Comparison of ENCODE assay signal across 15 cellular contexts in the genomic region with DNA sequence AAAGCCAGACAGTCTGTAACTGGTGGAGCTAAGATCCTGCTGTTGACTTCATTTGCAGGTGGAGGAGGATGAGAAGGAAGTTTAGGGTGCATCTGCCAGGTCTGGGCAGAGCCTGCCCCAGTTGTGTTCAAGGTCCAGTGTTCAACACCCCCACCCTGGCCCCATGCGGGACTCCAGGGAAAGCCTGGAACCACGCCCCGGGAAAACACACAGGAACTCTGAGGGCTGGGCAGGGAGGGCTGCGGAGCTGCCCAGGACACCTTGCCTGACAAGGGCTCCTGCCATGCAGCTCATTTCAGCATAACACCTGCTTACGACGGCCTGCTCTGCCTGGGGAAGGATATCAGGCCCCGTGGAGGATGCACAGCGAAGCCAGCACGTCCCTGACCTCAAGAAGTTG.
DNase-seq lines count a peak whose midpoint lies in the region; ATAC-seq and TF ChIP-seq lines count a peak whose summit lies in the region.
"Had no signal": no experiment of that assay in that cellular context is flagged by ENCODE, and none has a peak within 500 bp of the region (broad histone marks: within the 10 kb centered on the region; RNA-seq: fewer than 3 reads in every experiment).

No MANE protein-coding gene starts in this region.

- no peaks in the 10 kb centered on the region for H4K20me1 ChIP-seq in mammary epithelial cell (ENCODE audit: insufficient read depth, low read length)

- intact Hi-C loops in breast epithelium (cut with DNase I; ENCODE audit: low total_unique reads): no loop called here
- intact Hi-C loops in mammary epithelial cell (cut with micrococcal nuclease): no loop called here
- intact Hi-C loops in upper lobe of right lung (cut with DNase I): no loop called here

- ATAC-seq in upper lobe of right lung (no peak), HG03025 (IDR thresholded peaks at IDR 0.05; ENCODE audit: low FRiP score, unreplicated experiment) (no peak), GM21528 (IDR thresholded peaks at IDR 0.05; ENCODE audit: low FRiP score, unreplicated experiment) (no peak)
- ATAC-seq: A549 had no signal

- no peaks in the 10 kb centered on the region for H3K36me3 ChIP-seq in breast epithelium
- H3K36me3 ChIP-seq in mammary epithelial cell (ENCODE audit: insufficient read depth, low read length): no peaks in the 10 kb centered on the region
- no peaks in the 10 kb centered on the region for H3K36me3 ChIP-seq in neuronal stem cell (replicated peaks in 1 of 2; ENCODE audit: control insufficient read depth in 2 of 2, insufficient read depth in 2 of 2, low read length in 2 of 2)
- no peaks in the 10 kb centered on the region for H3K36me3 ChIP-seq in upper lobe of right lung

- H4K91ac ChIP-seq in neuronal stem cell (ENCODE audit: low read depth, low read length, poor library complexity): no peak overlapping the region

- H3K9ac ChIP-seq in mammary epithelial cell (ENCODE audit: insufficient read depth, low read length) (no peak overlapping the region), neuronal stem cell (ENCODE audit: low read depth, low read length, poor library complexity) (no peak overlapping the region)

- DNase-seq in breast epithelium (ENCODE audit: low spot score in 2 of 2) (peak in 1 of 2 donors; percentile 17), mammary epithelial cell (no peak), fibroblast of mammary gland (ENCODE audit: low read depth) (no peak), neuronal stem cell (ENCODE audit: low spot score) (no peak), upper lobe of right lung (no peak), NCI-H1694 (lab: John Stamatoyannopoulos, UW) (no peak)
- DNase-seq: activated CD4-positive, alpha-beta T cell treated with anti-CD3 and anti-CD28 coated beads, Interleukin-2, amount 50 U/mL, for 4 hours; activated naive CD4-positive, alpha-beta T cell treated with anti-CD3 and anti-CD28 coated beads, Interleukin-2, amount 10 ng/mL, durations not matched to agents 7 days and 5 days; DMS79 treated with DMSO at 0.1 percent for 48 hours; kidney glomerular epithelial cell; OCI-M1; T-helper 1 cell had no signal

- no peaks in the 10 kb centered on the region for H3K79me1 ChIP-seq in neuronal stem cell (ENCODE audit: low read depth, low read length)

- dilution Hi-C loops in mammary epithelial cell (cut with HindIII; ENCODE audit: low sequenced_read_pairs): no loop called here

- H3K14ac ChIP-seq in neuronal stem cell (ENCODE audit: low read length): no peak overlapping the region

- peak overlapping the region; percentile 83 for H3K23ac ChIP-seq in neuronal stem cell (ENCODE audit: low read depth, low read length, poor library complexity)

- H3K4me2 ChIP-seq in mammary epithelial cell (ENCODE audit: insufficient read depth, low read depth, low read length) (no peak overlapping the region), neuronal stem cell (ENCODE audit: insufficient read depth, low read length, poor library complexity, severe bottlenecking) (peak overlapping the region; percentile 47)
- H3K4me2 ChIP-seq: A549 had no signal

- peak overlapping the region; percentile 23 for H2BK12ac ChIP-seq in neuronal stem cell (ENCODE audit: low read length)

- H2BK5ac ChIP-seq in neuronal stem cell (ENCODE audit: low read length): peak overlapping the region; percentile 40

- H3K79me2 ChIP-seq in mammary epithelial cell (ENCODE audit: insufficient read depth, low read length): no peaks in the 10 kb centered on the region

- peak overlapping the region; percentile 28 for H2BK15ac ChIP-seq in neuronal stem cell (ENCODE audit: low read length)

- WGBS in mammary epithelial cell (ENCODE audit: low coverage, missing lambda C conversion rate): no CpG with 5 or more reads among the region's 9 CpGs
- no CpG with 5 or more reads among the region's 9 CpGs for WGBS in neuronal stem cell (ENCODE audit: extremely low coverage in 2 of 2, insufficient read length in 2 of 2, insufficient replicate concordance in 1 of 2), 2 donors

- H3K27me3 ChIP-seq in breast epithelium (no peaks in the 10 kb centered on the region), mammary epithelial cell (ENCODE audit: insufficient read depth, low read length) (no peaks in the 10 kb centered on the region), neuronal stem cell (ENCODE audit: control insufficient read depth in 3 of 3, insufficient read depth in 3 of 3, low read depth in 1 of 3, low read length in 3 of 3) (peaks cover 0 to 7% (median 0%) of the 10 kb centered on the region in 3 experiments), upper lobe of right lung (no peaks in the 10 kb centered on the region)

- TF ChIP-seq POLR2A in breast epithelium (IDR thresholded peaks at IDR 0.05): no peak

- in situ Hi-C loops in mammary epithelial cell (cut with MboI; ENCODE audit: low sequenced_read_pairs in 2 of 2): no loop called here

- peak overlapping the region; percentile 40 for H2AK5ac ChIP-seq in neuronal stem cell (ENCODE audit: low read depth, low read length)

- no peak overlapping the region for H3K4ac ChIP-seq in neuronal stem cell (ENCODE audit: low read length)

- no peak overlapping the region for H2AFZ ChIP-seq in mammary epithelial cell (ENCODE audit: low read depth, low read length)
- H2AFZ ChIP-seq in neuronal stem cell (ENCODE audit: low read length): no peak overlapping the region

- TF ChIP-seq CTCF in breast epithelium (IDR thresholded peaks at IDR 0.05) (no peak), mammary epithelial cell (conservative IDR thresholded peaks at IDR 0.05 in 1 of 2, IDR thresholded peaks at IDR 0.05 in 1 of 2; ENCODE audit: extremely low read depth in 1 of 2, insufficient read depth in 1 of 2, low read depth in 1 of 2, low read length in 2 of 2) (no peak), fibroblast of mammary gland (conservative IDR thresholded peaks at IDR 0.05; ENCODE audit: control insufficient read depth, insufficient read depth, low read depth, low read length) (no peak), upper lobe of right lung (IDR thresholded peaks at IDR 0.05) (no peak)

- H3K9me3 ChIP-seq in breast epithelium (peaks cover 0 to 2% of the 10 kb centered on the region in 2 donors), mammary epithelial cell (replicated peaks; ENCODE audit: insufficient read depth, low read length) (peaks cover 5% of the 10 kb centered on the region), neuronal stem cell (replicated peaks in 1 of 2; ENCODE audit: control insufficient read depth in 2 of 2, insufficient read depth in 1 of 2, low read depth in 1 of 2, low read length in 2 of 2) (no peaks in the 10 kb centered on the region), upper lobe of right lung (no peaks in the 10 kb centered on the region)
- H3K9me3 ChIP-seq: A549 had no signal

- H3K4me3 ChIP-seq in breast epithelium (peak overlapping the region in 2 of 3 donors; percentile 16 to 48), mammary epithelial cell (replicated peaks in 1 of 3; ENCODE audit: insufficient read depth in 1 of 3, low read depth in 2 of 3, low read length in 3 of 3) (no peak overlapping the region), fibroblast of mammary gland (ENCODE audit: control insufficient read depth, low read depth, low read length) (peak overlapping the region; percentile 27), neuronal stem cell (ENCODE audit: low read length in 2 of 2) (peak overlapping the region in 1 of 2 donors; percentile 1), upper lobe of right lung (peak overlapping the region; percentile 34)
- H3K4me3 ChIP-seq: A549 had no signal

- H3K18ac ChIP-seq in neuronal stem cell (ENCODE audit: low read length): peak overlapping the region; percentile 31

- BruUV-seq in mammary epithelial cell (replicated peaks; lab: Mats Ljungman, UMichigan): no TSS peak

- H3K27ac ChIP-seq in breast epithelium (no peak overlapping the region), mammary epithelial cell (ENCODE audit: insufficient read depth, low read depth, low read length) (no peak overlapping the region), neuronal stem cell (replicated peaks; ENCODE audit: low read length) (no peak overlapping the region), upper lobe of right lung (no peak overlapping the region)
- H3K27ac ChIP-seq: A549 had no signal

- CTCF ChIA-PET in mammary epithelial cell (lab: Charles Lee; ENCODE audit: low non-redundant PET): no interaction called here

- H2BK120ac ChIP-seq in neuronal stem cell (ENCODE audit: low read depth, low read length): no peak overlapping the region

- no peaks in the 10 kb centered on the region for H3K4me1 ChIP-seq in breast epithelium
- H3K4me1 ChIP-seq in mammary epithelial cell (ENCODE audit: insufficient read depth, low read length): peaks cover 10% of the 10 kb centered on the region
- H3K4me1 ChIP-seq in neuronal stem cell (ENCODE audit: control insufficient read depth in 2 of 2, insufficient read depth in 1 of 2, low read depth in 1 of 2, low read length in 2 of 2): peaks cover 0 to 5% of the 10 kb centered on the region in 2 donors
- peaks cover 6% of the 10 kb centered on the region for H3K4me1 ChIP-seq in upper lobe of right lung
- H3K4me1 ChIP-seq: A549 had no signal

- H4K8ac ChIP-seq in neuronal stem cell (ENCODE audit: low read depth, low read length): peak overlapping the region; percentile 87

Comparison
In these comparisons a context has a peak if more than half of its experiments do, and no peak if none do; other contexts are left out.
1. H3K4me3 ChIP-seq: peak in breast epithelium (2 of 3), fibroblast of mammary gland (single experiment) and upper lobe of right lung (single experiment); none in mammary epithelial cell (0 of 3).